Comparison of ENCODE assay signal across 7 cellular contexts in genomic region chr4:120440730-120441129, GRCh38.
"Had no signal": no experiment of that assay in that cellular context is flagged by ENCODE, and none has a peak within 500 bp of the region (broad histone marks: within the 10 kb centered on the region; RNA-seq: fewer than 3 reads in every experiment).

No MANE protein-coding gene starts in this region.

- ATAC-seq: HepG2 had no signal

- DNase-seq: GOT3, H9, HCEC 1CT, HFFc6, KBM-7 had no signal

- H3K27ac ChIP-seq: HL-60 had no signal
